Comparison of ENCODE assay signal across 10 cellular contexts in genomic region chr5:57117601-57118000, GRCh38. TPM values are rescaled to one million over a fixed set of nuclear protein-coding genes. Genes with fewer than 3 reads are reported as not detected.
A peak's percentile ranks its signal among the peaks of the same experiment; 100 is the strongest.
DNase-seq lines count a peak whose midpoint lies in the region; ATAC-seq and TF ChIP-seq lines count a peak whose summit lies in the region.
"Had no signal": no experiment of that assay in that cellular context is flagged by ENCODE, and none has a peak within 500 bp of the region (broad histone marks: within the 10 kb centered on the region; RNA-seq: fewer than 3 reads in every experiment).

No MANE protein-coding gene starts in this region.

- TF ChIP-seq CTCF in mammary epithelial cell (conservative IDR thresholded peaks at IDR 0.05 in 1 of 2, IDR thresholded peaks at IDR 0.05 in 1 of 2; ENCODE audit: extremely low read depth in 1 of 2, insufficient read depth in 1 of 2, low read depth in 1 of 2, low read length in 2 of 2) (no peak), MCF 10A (IDR thresholded peaks at IDR 0.05; ENCODE audit: unreplicated experiment) (no peak), mucosa of descending colon (IDR thresholded peaks at IDR 0.05) (no peak), foreskin fibroblast (IDR thresholded peaks at IDR 0.05; ENCODE audit: low read depth, low read length) (no peak), upper lobe of left lung (IDR thresholded peaks at IDR 0.05) (no peak)

- POLR2A ChIA-PET in MCF 10A (lab: Yijun Ruan, JAX) = no interaction called here

- H3K4me1 ChIP-seq in mammary epithelial cell (ENCODE audit: insufficient read depth, low read length) (no peaks in the 10 kb centered on the region), mucosa of descending colon (ENCODE audit: low read depth) (no peaks in the 10 kb centered on the region), upper lobe of left lung (no peaks in the 10 kb centered on the region)

- CTCF ChIA-PET in mammary epithelial cell (lab: Charles Lee; ENCODE audit: low non-redundant PET) (no interaction called here), MCF 10A (lab: Yijun Ruan, JAX) (no interaction called here)

- no peak overlapping the region for H3K9ac ChIP-seq in mammary epithelial cell (ENCODE audit: insufficient read depth, low read length)

- dilution Hi-C loops in mammary epithelial cell (cut with HindIII; ENCODE audit: low sequenced_read_pairs) = no loop called here

- H3K4me3 Mint-ChIP-seq in MCF 10A (ENCODE audit: unreplicated experiment) = no peak overlapping the region
- H3K4me3 Mint-ChIP-seq: memory B cell had no signal

- no peaks in the 10 kb centered on the region for H3K27me3 Mint-ChIP-seq in MCF 10A (ENCODE audit: insufficient read depth, unreplicated experiment)
- H3K27me3 Mint-ChIP-seq: memory B cell had no signal

- peak; percentile 41 for DNase-seq in mammary epithelial cell
- no peak for DNase-seq in MCF 10A (ENCODE audit: unreplicated experiment)
- peak; percentile 16 for DNase-seq in activated T-cell treated with anti-CD3 and anti-CD28 coated beads for 1 hour (ENCODE audit: low read depth)
- DNase-seq in mucosa of descending colon = no peak
- no peak for DNase-seq in NCI-H1105 (lab: John Stamatoyannopoulos, UW)
- DNase-seq in foreskin fibroblast = no peak
- no peak for DNase-seq in upper lobe of left lung
- DNase-seq: esophagus squamous epithelium had no signal

- H3K4me3 ChIP-seq in mammary epithelial cell (replicated peaks in 1 of 3; ENCODE audit: insufficient read depth in 1 of 3, low read depth in 2 of 3, low read length in 3 of 3) (no peak overlapping the region), mucosa of descending colon (no peak overlapping the region), foreskin fibroblast (ENCODE audit: low read depth in 1 of 2, low read length in 2 of 2) (no peak overlapping the region), upper lobe of left lung (no peak overlapping the region)
- H3K4me3 ChIP-seq: esophagus squamous epithelium had no signal

- H3K9me3 Mint-ChIP-seq in MCF 10A (ENCODE audit: unreplicated experiment) = no peaks in the 10 kb centered on the region

- BruUV-seq in mammary epithelial cell (replicated peaks; lab: Mats Ljungman, UMichigan) = no TSS peak
- no TSS peak for BruUV-seq in MCF 10A (replicated peaks; lab: Mats Ljungman, UMichigan)

- no peak overlapping the region for H2AFZ ChIP-seq in mammary epithelial cell (ENCODE audit: low read depth, low read length)

- no peak for TF ChIP-seq EP300 in upper lobe of left lung (IDR thresholded peaks at IDR 0.05)

- no peaks in the 10 kb centered on the region for H3K79me2 ChIP-seq in mammary epithelial cell (ENCODE audit: insufficient read depth, low read length)

- no peak overlapping the region for H3K27ac Mint-ChIP-seq in MCF 10A (ENCODE audit: low read depth, unreplicated experiment)
- H3K27ac Mint-ChIP-seq: memory B cell had no signal

- H3K27ac ChIP-seq in mammary epithelial cell (ENCODE audit: insufficient read depth, low read depth, low read length) (no peak overlapping the region), upper lobe of left lung (no peak overlapping the region)
- H3K27ac ChIP-seq: esophagus squamous epithelium had no signal

- 17% methylated on average over 1 of the region's 1 CpG for WGBS in mammary epithelial cell (ENCODE audit: low coverage, missing lambda C conversion rate)
- 36 to 50% methylated on average over 1 of the region's 1 CpG for WGBS in upper lobe of left lung, 2 donors

- ATAC-seq in mucosa of descending colon = peak; percentile 72
- no peak for ATAC-seq in GM18907 (IDR thresholded peaks at IDR 0.05; ENCODE audit: unreplicated experiment)
- ATAC-seq in upper lobe of left lung (ENCODE audit: low FRiP score in 2 of 2) = no peak

- no peak overlapping the region for H3K4me2 ChIP-seq in mammary epithelial cell (ENCODE audit: insufficient read depth, low read depth, low read length)

- no peaks in the 10 kb centered on the region for H3K9me3 ChIP-seq in mammary epithelial cell (replicated peaks; ENCODE audit: insufficient read depth, low read length)
- H3K9me3 ChIP-seq in mucosa of descending colon = no peaks in the 10 kb centered on the region
- no peaks in the 10 kb centered on the region for H3K9me3 ChIP-seq in upper lobe of left lung

- H3K36me3 ChIP-seq in mammary epithelial cell (ENCODE audit: insufficient read depth, low read length) (no peaks in the 10 kb centered on the region), mucosa of descending colon (ENCODE audit: low read depth) (no peaks in the 10 kb centered on the region), upper lobe of left lung (no peaks in the 10 kb centered on the region)
- H3K36me3 ChIP-seq: esophagus squamous epithelium had no signal

- H3K36me3 Mint-ChIP-seq in MCF 10A (ENCODE audit: insufficient read depth, unreplicated experiment) = no peaks in the 10 kb centered on the region

- H3K4me1 Mint-ChIP-seq in MCF 10A (ENCODE audit: insufficient read depth, unreplicated experiment) = no peaks in the 10 kb centered on the region
- H3K4me1 Mint-ChIP-seq: memory B cell had no signal

- H4K20me1 ChIP-seq in mammary epithelial cell (ENCODE audit: insufficient read depth, low read length) = no peaks in the 10 kb centered on the region

- no peaks in the 10 kb centered on the region for H3K27me3 ChIP-seq in mammary epithelial cell (ENCODE audit: insufficient read depth, low read length)
- no peaks in the 10 kb centered on the region for H3K27me3 ChIP-seq in upper lobe of left lung

- no peak for TF ChIP-seq POLR2A in upper lobe of left lung (IDR thresholded peaks at IDR 0.05)

- in situ Hi-C loops in mammary epithelial cell (cut with MboI; ENCODE audit: low sequenced_read_pairs in 2 of 2) = no loop called here

- intact Hi-C loops in mammary epithelial cell (cut with micrococcal nuclease) (no loop called here), MCF 10A (cut with micrococcal nuclease) (no loop called here), mucosa of descending colon (cut with DNase I, micrococcal nuclease) (no loop called here)

RNA-seq across cellular contexts. Expression of gene GPBP1, which starts 56.3 kb away (rescaled TPM):
- total RNA-seq in mammary epithelial cell = 10 to 100 TPM; 39.7 to 55.6 TPM
- polyA plus RNA-seq in mammary epithelial cell = 18.4 TPM
- polyA minus RNA-seq in mammary epithelial cell = 27.1 TPM
- 63.6 and 66.5 TPM in 2 replicates for total RNA-seq in MCF 10A (2022)
- total RNA-seq in mucosa of descending colon = 10 to 100 TPM; 59.8 to 75.3 (median 74.0) TPM
- total RNA-seq in upper lobe of left lung = 100 to 1,000 TPM in 2 of 6 donors, 10 to 100 TPM in 4; 50.0 to 131 (median 55.3) TPM

Comparison
In these comparisons a context has a peak if more than half of its experiments do, and no peak if none do; other contexts are left out.
1. DNase-seq: peak in mammary epithelial cell (single experiment) and activated T-cell treated with anti-CD3 and anti-CD28 coated beads for 1 hour (single experiment); none in MCF 10A (single experiment), mucosa of descending colon (0 of 3), NCI-H1105 (single experiment), foreskin fibroblast (0 of 2) and upper lobe of left lung (0 of 2).